Comparison of ENCODE assay signal across 23 cellular contexts in the genomic region with DNA sequence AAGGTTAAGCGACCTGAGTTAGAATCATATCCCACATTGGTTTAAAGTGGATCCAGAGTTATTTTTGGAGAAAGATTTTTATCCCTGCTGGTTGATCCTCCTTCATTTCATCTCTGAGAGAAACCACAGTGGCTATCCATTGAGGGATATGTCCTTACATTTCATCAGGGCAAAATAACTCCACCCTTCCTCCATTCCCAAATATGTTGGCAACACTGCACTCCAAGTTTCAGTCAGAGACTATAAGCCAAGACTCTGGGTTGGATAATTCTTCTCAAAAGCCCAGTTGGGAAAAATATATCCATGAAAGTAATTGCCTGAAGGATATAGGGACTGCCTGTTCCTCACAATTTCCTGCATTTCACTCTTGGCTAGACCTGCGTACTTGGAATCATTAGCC. TPM values are rescaled to one million over a fixed set of nuclear protein-coding genes. Genes with fewer than 3 reads are reported as not detected.
DNase-seq lines count a peak whose midpoint lies in the region; FAIRE-seq and TF ChIP-seq lines count a peak whose summit lies in the region.
"Had no signal": no experiment of that assay in that cellular context is flagged by ENCODE, and none has a peak within 500 bp of the region (broad histone marks: within the 10 kb centered on the region; RNA-seq: fewer than 3 reads in every experiment).

No MANE protein-coding gene starts in this region.

- TF ChIP-seq RAD21 in H1 (IDR thresholded peaks at IDR 0.05 in 1 of 2, conservative IDR thresholded peaks at IDR 0.05 in 1 of 2; ENCODE audit: low read depth in 2 of 2, low read length in 2 of 2), result no peak

- H3K4ac ChIP-seq in H9 (ENCODE audit: low read depth, low read length), result no peak overlapping the region
- no peak overlapping the region for H3K4ac ChIP-seq in H1 (replicated peaks; ENCODE audit: insufficient read length, low read depth, low read length)
- no peak overlapping the region for H3K4ac ChIP-seq in mesenchymal stem cell (ENCODE audit: low read depth in 1 of 2, low read length in 2 of 2)

- no peak for TF ChIP-seq EP300 in H1 (IDR thresholded peaks at IDR 0.05; ENCODE audit: borderline replicate concordance in 1 of 2, low read depth in 2 of 2, low read length in 2 of 2)

- H4K8ac ChIP-seq in H9 (replicated peaks; ENCODE audit: insufficient read length, low read depth, low read length) (no peak overlapping the region), H1 (ENCODE audit: extremely low read depth, insufficient read depth, low read length) (no peak overlapping the region), mesenchymal stem cell (ENCODE audit: low read length) (no peak overlapping the region)

- no peak overlapping the region for H3K14ac ChIP-seq in H9 (ENCODE audit: insufficient read depth, low read length)
- no peak overlapping the region for H3K14ac ChIP-seq in H1 (ENCODE audit: insufficient read length)
- H3K14ac ChIP-seq in mesenchymal stem cell (ENCODE audit: low read length in 2 of 2), result no peak overlapping the region

- H3T11ph ChIP-seq in H9 (ENCODE audit: low read length), result peak overlapping the region; percentile 67

- H3K4me1 ChIP-seq in H9 (ENCODE audit: insufficient read depth, low read length) (peaks cover 4% of the 10 kb centered on the region; the same call in 1 of the 2 replicates), H1 (replicated peaks in 1 of 4; ENCODE audit: control insufficient read depth in 3 of 4, insufficient read depth in 4 of 4, low read length in 3 of 4) (no peaks in the 10 kb centered on the region; a peak in 1 of 7 replicates), mesenchymal stem cell (ENCODE audit: control insufficient read depth, insufficient read depth, low read depth, low read length) (no peaks in the 10 kb centered on the region), subcutaneous abdominal adipose tissue (ENCODE audit: control insufficient read depth in 5 of 5, insufficient read depth in 5 of 5, low read length in 5 of 5) (peaks cover 0 to 27% (median 14%) of the 10 kb centered on the region in 5 donors), SJCRH30 (no peaks in the 10 kb centered on the region), tibial artery (no peaks in the 10 kb centered on the region)
- H3K4me1 ChIP-seq: A549, Caco-2 had no signal

- DNase-seq in H9 (no peak), H1 (ENCODE audit: low read depth in 1 of 2, low spot score in 2 of 2) (no peak), mesenchymal stem cell (no peak), SJCRH30 (no peak), tibial artery (no peak), NCI-H1048 (lab: John Stamatoyannopoulos, UW) (no peak)
- DNase-seq: AML-193; Caco-2; CD4-positive, alpha-beta T cell; DMS153; DMS79; GDM1; GM23248; HFFc6 had no signal

- H4K5ac ChIP-seq in H9 (ENCODE audit: insufficient read length, low read depth, low read length) (no peak overlapping the region), H1 (ENCODE audit: insufficient read length, low read depth, low read length) (no peak overlapping the region)

- H2BK5ac ChIP-seq in H9 (ENCODE audit: insufficient read length, low read length), result no peak overlapping the region
- H2BK5ac ChIP-seq in H1 (ENCODE audit: low read depth, low read length), result no peak overlapping the region
- no peak overlapping the region for H2BK5ac ChIP-seq in mesenchymal stem cell (ENCODE audit: low read depth, low read length, poor library complexity, severe bottlenecking)

- no peaks in the 10 kb centered on the region for H3K79me1 ChIP-seq in H9 (ENCODE audit: insufficient read depth, low read depth, low read length, poor library complexity, severe bottlenecking)
- no peaks in the 10 kb centered on the region for H3K79me1 ChIP-seq in H1 (ENCODE audit: low read depth, low read length)
- no peaks in the 10 kb centered on the region for H3K79me1 ChIP-seq in mesenchymal stem cell (replicated peaks; ENCODE audit: low read length, poor library complexity, severe bottlenecking)

- H3K27me3 ChIP-seq in H9 (ENCODE audit: insufficient read depth, low read length), result no peaks in the 10 kb centered on the region
- H3K27me3 ChIP-seq in H1 (replicated peaks in 1 of 4; ENCODE audit: control insufficient read depth in 3 of 4, extremely low read depth in 1 of 4, insufficient read depth in 3 of 4, low read length in 3 of 4), result no peaks in the 10 kb centered on the region
- H3K27me3 ChIP-seq in mesenchymal stem cell (ENCODE audit: control insufficient read depth in 1 of 2, insufficient read depth in 1 of 2, low read length in 2 of 2), result no peaks in the 10 kb centered on the region
- no peaks in the 10 kb centered on the region for H3K27me3 ChIP-seq in subcutaneous abdominal adipose tissue (ENCODE audit: control insufficient read depth in 5 of 5, insufficient read depth in 4 of 5, low read length in 5 of 5)
- no peaks in the 10 kb centered on the region for H3K27me3 ChIP-seq in SJCRH30
- H3K27me3 ChIP-seq in tibial artery, result no peaks in the 10 kb centered on the region

- no peaks in the 10 kb centered on the region for H3K9me3 Mint-ChIP-seq in H9
- H3K9me3 Mint-ChIP-seq: CD4-positive, alpha-beta T cell had no signal

- FAIRE-seq in H1 (lab: Jason Lieb, UNC), result no peak
- FAIRE-seq: A549, D721Med, GM12892, GM18507, H54, HTR-8/SVneo had no signal

- H3K56ac ChIP-seq in H9 (ENCODE audit: insufficient read length, low read depth, low read length) (no peak overlapping the region), H1 (replicated peaks; ENCODE audit: insufficient read length, low read depth, low read length) (no peak overlapping the region)

- no peak overlapping the region for H3K4me3 Mint-ChIP-seq in H9
- H3K4me3 Mint-ChIP-seq: CD4-positive, alpha-beta T cell; HFFc6 had no signal

- no peak for TF ChIP-seq POLR2A in H1 (IDR thresholded peaks at IDR 0.05; ENCODE audit: control extremely low read depth in 1 of 2, low read depth in 2 of 2, low read length in 2 of 2)

- H3K36me3 ChIP-seq in H1 (ENCODE audit: control insufficient read depth in 2 of 4, insufficient read depth in 4 of 4, low read length in 3 of 4) (no peaks in the 10 kb centered on the region), mesenchymal stem cell (ENCODE audit: control insufficient read depth in 1 of 2, insufficient read depth in 2 of 2, low read depth in 1 of 2, low read length in 2 of 2) (no peaks in the 10 kb centered on the region), subcutaneous abdominal adipose tissue (ENCODE audit: control insufficient read depth in 5 of 5, insufficient read depth in 5 of 5, low read length in 5 of 5) (no peaks in the 10 kb centered on the region), SJCRH30 (no peaks in the 10 kb centered on the region), tibial artery (no peaks in the 10 kb centered on the region)

- TF ChIP-seq CTCF in H9 (conservative IDR thresholded peaks at IDR 0.05), result no peak
- TF ChIP-seq CTCF in H1 (IDR thresholded peaks at IDR 0.05; ENCODE audit: control extremely low read depth in 1 of 3, insufficient read depth in 1 of 3, low read depth in 1 of 3, low read length in 3 of 3), result no peak
- no peak for TF ChIP-seq CTCF in tibial artery (IDR thresholded peaks at IDR 0.05)

- peaks cover 10 to 19% of the 10 kb centered on the region in 2 experiments for H3K4me1 Mint-ChIP-seq in H9

- no peaks in the 10 kb centered on the region for H3K36me3 Mint-ChIP-seq in H9 (ENCODE audit: insufficient read depth in 1 of 3, low read depth in 3 of 3)

- H3K27ac ChIP-seq in H9 (ENCODE audit: insufficient read length, low read depth, low read length), result no peak overlapping the region
- no peak overlapping the region for H3K27ac ChIP-seq in H1 (ENCODE audit: low read depth, low read length)
- H3K27ac ChIP-seq in mesenchymal stem cell (ENCODE audit: low read length, poor library complexity, severe bottlenecking), result no peak overlapping the region
- H3K27ac ChIP-seq in subcutaneous abdominal adipose tissue (ENCODE audit: low read depth, low read length), result peak overlapping the region; percentile 58
- H3K27ac ChIP-seq in SJCRH30, result no peak overlapping the region
- H3K27ac ChIP-seq in tibial artery, result no peak overlapping the region
- H3K27ac ChIP-seq: 22Rv1, A549, C4-2B, GM23248 had no signal

- CTCF ChIA-PET in H1 (lab: Charles Lee; ENCODE audit: partially characterized antibody), result no interaction called here

- H3K23me2 ChIP-seq in H9 (ENCODE audit: insufficient read length, low read depth, low read length, poor library complexity, severe bottlenecking), result no peaks in the 10 kb centered on the region
- H3K23me2 ChIP-seq in H1 (ENCODE audit: low read depth, low read length), result no peaks in the 10 kb centered on the region

- H2BK120ac ChIP-seq in H9 (ENCODE audit: low read depth, low read length, poor library complexity, severe bottlenecking) (peak overlapping the region; percentile 92), H1 (replicated peaks; ENCODE audit: low read depth, low read length) (peak overlapping the region; percentile 24), mesenchymal stem cell (ENCODE audit: low read depth, low read length) (no peak overlapping the region)

- H3K4me3 ChIP-seq in H1 (ENCODE audit: extremely low read depth in 1 of 4, insufficient read depth in 2 of 4, low read depth in 3 of 4, low read length in 4 of 4) (no peak overlapping the region), mesenchymal stem cell (ENCODE audit: insufficient read depth in 1 of 2, low read depth in 1 of 2, low read length in 2 of 2) (no peak overlapping the region), subcutaneous abdominal adipose tissue (ENCODE audit: low read depth in 1 of 5, low read length in 5 of 5) (no peak overlapping the region), SJCRH30 (no peak overlapping the region), tibial artery (no peak overlapping the region)
- H3K4me3 ChIP-seq: A549, GM23248 had no signal

- H3K9me3 ChIP-seq in H9 (ENCODE audit: control insufficient read depth, low read depth, low read length) (no peaks in the 10 kb centered on the region), H1 (ENCODE audit: insufficient read depth in 2 of 2, low read depth in 1 of 2, low read length in 1 of 2) (no peaks in the 10 kb centered on the region), mesenchymal stem cell (ENCODE audit: control insufficient read depth, low read length) (no peaks in the 10 kb centered on the region), subcutaneous abdominal adipose tissue (ENCODE audit: control insufficient read depth in 5 of 5, low read length in 5 of 5) (no peaks in the 10 kb centered on the region), SJCRH30 (replicated peaks) (no peaks in the 10 kb centered on the region), tibial artery (no peaks in the 10 kb centered on the region)
- H3K9me3 ChIP-seq: A549, Caco-2 had no signal

- POLR2A ChIA-PET in H1 (lab: Charles Lee; ENCODE audit: partially characterized antibody), result no interaction called here

- H3K79me2 ChIP-seq in H9 (ENCODE audit: insufficient read depth, low read length) (no peaks in the 10 kb centered on the region), H1 (ENCODE audit: control insufficient read depth in 1 of 2, insufficient read depth in 2 of 2, low read length in 2 of 2) (no peaks in the 10 kb centered on the region)

- H2BK15ac ChIP-seq in H9 (ENCODE audit: low read depth, low read length), result no peak overlapping the region
- no peak overlapping the region for H2BK15ac ChIP-seq in H1 (ENCODE audit: low read length)
- no peak overlapping the region for H2BK15ac ChIP-seq in mesenchymal stem cell (ENCODE audit: low read depth, poor library complexity, severe bottlenecking)

- H3K18ac ChIP-seq in H9 (ENCODE audit: insufficient read length, low read depth, low read length) (peak overlapping the region; percentile 69), H1 (ENCODE audit: extremely low read depth, low read length) (no peak overlapping the region), mesenchymal stem cell (ENCODE audit: low read depth in 1 of 2, low read length in 2 of 2) (no peak overlapping the region)

- H3K23ac ChIP-seq in H9 (ENCODE audit: insufficient read length, low read depth, low read length), result no peak overlapping the region
- no peak overlapping the region for H3K23ac ChIP-seq in H1 (ENCODE audit: insufficient read length)
- no peak overlapping the region for H3K23ac ChIP-seq in mesenchymal stem cell (ENCODE audit: low read length in 2 of 2)

- H2AK5ac ChIP-seq in H9 (ENCODE audit: insufficient read length, low read length) (peak overlapping the region; percentile 59), H1 (ENCODE audit: low read depth, low read length) (no peak overlapping the region), mesenchymal stem cell (ENCODE audit: low read length, severe bottlenecking) (no peak overlapping the region)

- peak overlapping the region; percentile 93 for H2BK20ac ChIP-seq in H9 (ENCODE audit: low read depth, low read length, poor library complexity, severe bottlenecking)
- no peak overlapping the region for H2BK20ac ChIP-seq in H1 (ENCODE audit: low read length)

- H2BK12ac ChIP-seq in H9 (ENCODE audit: insufficient read length, low read depth, low read length), result peak overlapping the region; percentile 42
- no peak overlapping the region for H2BK12ac ChIP-seq in H1 (ENCODE audit: low read depth, low read length)
- no peak overlapping the region for H2BK12ac ChIP-seq in mesenchymal stem cell (ENCODE audit: low read length in 2 of 2)

- H2AFZ ChIP-seq in H9 (ENCODE audit: low read length), result no peak overlapping the region
- H2AFZ ChIP-seq in H1 (ENCODE audit: low read length), result no peak overlapping the region
- H2AFZ ChIP-seq in mesenchymal stem cell (ENCODE audit: low read depth, low read length), result no peak overlapping the region
- H2AFZ ChIP-seq: GM23248 had no signal

- no peak overlapping the region for H4K91ac ChIP-seq in H9 (ENCODE audit: insufficient read length, low read depth, low read length)
- H4K91ac ChIP-seq in H1 (replicated peaks; ENCODE audit: insufficient read length, low read length), result no peak overlapping the region
- no peak overlapping the region for H4K91ac ChIP-seq in mesenchymal stem cell (ENCODE audit: low read length)

- H4K20me1 ChIP-seq in H9 (ENCODE audit: control insufficient read depth, insufficient read depth, insufficient read length), result no peaks in the 10 kb centered on the region
- no peaks in the 10 kb centered on the region for H4K20me1 ChIP-seq in H1 (replicated peaks in 1 of 2; ENCODE audit: control insufficient read depth in 1 of 2, insufficient read depth in 2 of 2, low read length in 2 of 2)

- intact Hi-C loops in tibial artery (cut with DNase I; ENCODE audit: low total_unique reads), result no loop called here

- no peak overlapping the region for H3K9ac ChIP-seq in H9 (ENCODE audit: extremely low read depth, insufficient read length, low read length)
- H3K9ac ChIP-seq in H1 (replicated peaks in 1 of 4; ENCODE audit: extremely low read depth in 1 of 4, low read depth in 3 of 4, low read length in 3 of 4), result no peak overlapping the region
- H3K9ac ChIP-seq in mesenchymal stem cell (ENCODE audit: low read length), result peak overlapping the region; percentile 28
- H3K9ac ChIP-seq in subcutaneous abdominal adipose tissue (ENCODE audit: low read length in 5 of 5), result no peak overlapping the region
- H3K9ac ChIP-seq: GM23248 had no signal

- no peaks in the 10 kb centered on the region; the same call in 1 of the 2 replicates for H3K27me3 Mint-ChIP-seq in H9 (ENCODE audit: low read depth)

- H3K4me2 ChIP-seq in H9 (ENCODE audit: insufficient read depth, insufficient read length, low read length) (no peak overlapping the region), H1 (ENCODE audit: insufficient read depth in 1 of 2, low read depth in 2 of 2, low read length in 2 of 2) (no peak overlapping the region), mesenchymal stem cell (ENCODE audit: low read length, poor library complexity, severe bottlenecking) (no peak overlapping the region)
- H3K4me2 ChIP-seq: A549 had no signal

- peak overlapping the region in 1 of 3 experiments; percentile 65; a peak in 1 of 7 replicates for H3K27ac Mint-ChIP-seq in H9
- H3K27ac Mint-ChIP-seq: CD4-positive, alpha-beta T cell; HFFc6 had no signal

- no CpG with 5 or more reads among the region's 2 CpGs for WGBS in H9 (ENCODE audit: extremely low coverage, insufficient read length, low lambda C conversion rate)
- WGBS in H1 (ENCODE audit: extremely low coverage in 1 of 2, insufficient coverage in 1 of 2, insufficient read length in 1 of 2, insufficient replicate concordance in 2 of 2, low coverage in 1 of 2, low lambda C conversion rate in 2 of 2, missing lambda C conversion rate in 1 of 2), 2 experiments, result 93% methylated on average over 2 of the region's 2 CpGs; no CpG with 5 or more reads in 1 of the 2 experiments
- WGBS in mesenchymal stem cell, result 79% methylated on average over 1 of the region's 2 CpGs

RNA-seq across cellular contexts. Expression of a gene that starts 27.8 kb away (rescaled TPM):
- total RNA-seq in H9 (2021), result 14.3 and 16.1 TPM in 2 replicates
- 12.8 and 16.1 TPM in 2 replicates for total RNA-seq in H1 (2021; fragmentation: NEBNext Ultra II Directional; extraction: Animal tissue kit (Norgen Biotek cat#: 25700))
- 7.8 and 7.9 TPM in 2 replicates for polyA plus RNA-seq in H1 (2011; rRNA removed)
- 14.2 TPM for polyA plus RNA-seq in H1 (2011; cell fraction: cytosol; rRNA removed)
- 10.0 TPM for polyA plus RNA-seq in H1 (2011; cell fraction: nucleus; rRNA removed)
- 12.9 to 16.7 TPM (median 14.1 TPM) in 4 replicates for polyA plus RNA-seq in H1 (2012, experiment 1 of 2)
- polyA plus RNA-seq in H1 (2012, experiment 2 of 2), result 1.0 TPM
- 10.2 TPM for polyA plus RNA-seq in H1 (2013, experiment 1 of 2)
- 9.5 TPM for polyA plus RNA-seq in H1 (2013, experiment 2 of 2)
- 12.3 and 12.6 TPM in 2 replicates for polyA minus RNA-seq in H1 (2011; rRNA and poly(A)+ RNA removed)
- polyA minus RNA-seq in H1 (2011; cell fraction: cytosol; rRNA and poly(A)+ RNA removed), result 9.1 TPM
- polyA minus RNA-seq in H1 (2011; cell fraction: nucleus; rRNA and poly(A)+ RNA removed), result 21.0 TPM
- 0.23 TPM for polyA plus RNA-seq in mesenchymal stem cell (2013, experiment 1 of 2)
- polyA plus RNA-seq in mesenchymal stem cell (2013, experiment 2 of 2), result 0.33 TPM
- 0.18 TPM in 1 of 2 replicates, not detected in the other for total RNA-seq in SJCRH30 (2014; rRNA removed; shearing (Covaris generic))

Comparison
In these comparisons a context has a peak if more than half of its experiments do, and no peak if none do; other contexts are left out.
1. RNA of a gene that starts 27.8 kb away (total RNA-seq): 12.8 to 16.1 TPM in H1 and 14.3 to 16.1 TPM in H9; 0.18 TPM in SJCRH30; every median in the first group is over 10 times any median in the second.